8 cellular contexts compared by ENCODE assay signal in the genomic region with DNA sequence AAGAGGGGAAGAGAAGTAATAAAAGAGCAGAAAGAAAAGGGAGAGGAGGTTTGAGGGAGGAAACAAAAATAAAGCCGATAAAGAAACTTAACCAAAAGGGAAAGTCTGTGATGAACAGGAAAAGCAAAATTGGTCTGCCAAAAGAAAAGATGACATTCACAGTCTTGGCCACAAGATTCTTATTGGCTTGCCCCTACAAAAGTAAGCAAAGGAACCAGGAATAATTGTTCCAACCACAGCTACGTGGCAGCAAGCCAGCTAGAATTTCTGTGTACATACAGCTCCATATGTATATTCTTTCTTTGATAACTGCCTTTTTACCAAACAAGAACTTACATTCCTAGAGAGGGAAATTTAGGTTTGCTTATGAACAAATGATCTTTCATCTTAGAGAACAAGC.
DNase-seq lines count a peak whose midpoint lies in the region; ATAC-seq and TF ChIP-seq lines count a peak whose summit lies in the region.

No MANE protein-coding gene starts in this region.

- TF ChIP-seq CTCF in cardiac fibroblast (IDR thresholded peaks at IDR 0.05; ENCODE audit: low read depth, low read length) (no peak), prostate gland (IDR thresholded peaks at IDR 0.05) (peak in 1 of 4 experiments; percentile 17), spleen (IDR thresholded peaks at IDR 0.05 in 8 of 11, conservative IDR thresholded peaks at IDR 0.05 in 3 of 11) (no peak), type B pancreatic cell (conservative IDR thresholded peaks at IDR 0.05) (no peak)

- TF ChIP-seq POLR2A in prostate gland (IDR thresholded peaks at IDR 0.05), result no peak
- TF ChIP-seq POLR2A in GM18505 (IDR thresholded peaks at IDR 0.05; ENCODE audit: borderline replicate concordance, extremely low read depth, insufficient read depth, insufficient read length), result no peak
- no peak for TF ChIP-seq POLR2A in spleen (IDR thresholded peaks at IDR 0.05)

- peaks cover 15% of the 10 kb centered on the region for H3K4me1 Mint-ChIP-seq in type B pancreatic cell (ENCODE audit: unreplicated experiment)

- H3K4me1 ChIP-seq in prostate gland (replicated peaks) (no peaks in the 10 kb centered on the region), spleen (peaks cover 0 to 12% (median 3%) of the 10 kb centered on the region in 6 donors)

- no peak overlapping the region for H3K4me3 Mint-ChIP-seq in type B pancreatic cell

- ATAC-seq in GM18505 (IDR thresholded peaks at IDR 0.05; ENCODE audit: unreplicated experiment), result no peak

- H3K4me3 ChIP-seq in cardiac fibroblast (replicated peaks in 1 of 2; ENCODE audit: low read depth in 2 of 2, low read length in 2 of 2) (no peak overlapping the region), prostate gland (peak overlapping the region in 1 of 2 donors; percentile 8), spleen (no peak overlapping the region)

- H3K9me3 Mint-ChIP-seq in type B pancreatic cell, result no peaks in the 10 kb centered on the region

- WGBS in prostate gland, result 7% methylated on average over 2 of the region's 2 CpGs
- WGBS in spleen, 5 donors, result 7 to 28% (median 12%) methylated on average over 2 of the region's 2 CpGs

- H3K27ac ChIP-seq in prostate gland (peak overlapping the region; percentile 61 to 81), spleen (peak overlapping the region in 2 of 8 donors; percentile 12 to 34)

- H3K27ac Mint-ChIP-seq in type B pancreatic cell, result no peak overlapping the region

- intact Hi-C loops in prostate gland (cut with DNase I) (no loop called here), spleen (cut with DNase I; ENCODE audit: low total_unique reads) (no loop called here)

- peak; percentile 33 for DNase-seq in GM03348 (ENCODE audit: low spot score)
- DNase-seq in NCI-H1105 treated with DMSO at 0.1 percent for 48 hours (lab: John Stamatoyannopoulos, UW), result peak; percentile 19
- DNase-seq in cardiac fibroblast (ENCODE audit: low read depth in 2 of 2), result peak; percentile 80 to 86
- DNase-seq in prostate gland (ENCODE audit: low spot score), result peak; percentile 84
- no peak for DNase-seq in spleen
- no peak for DNase-seq in NCI-H510A treated with DMSO at 0.1 percent for 48 hours (lab: John Stamatoyannopoulos, UW)
- no peak for DNase-seq in type B pancreatic cell (ENCODE audit: extremely low spot score, unreplicated experiment)

- H3K36me3 ChIP-seq in prostate gland, result peaks cover 0 to 7% of the 10 kb centered on the region in 2 donors
- peaks cover 0 to 100% (median 22%) of the 10 kb centered on the region in 6 donors for H3K36me3 ChIP-seq in spleen

- H3K9me3 ChIP-seq in prostate gland (no peaks in the 10 kb centered on the region), spleen (no peaks in the 10 kb centered on the region)

- H3K27me3 ChIP-seq in prostate gland (replicated peaks; ENCODE audit: insufficient read depth), result no peaks in the 10 kb centered on the region
- H3K27me3 ChIP-seq in spleen (replicated peaks in 1 of 7), result no peaks in the 10 kb centered on the region

- no peaks in the 10 kb centered on the region for H3K27me3 Mint-ChIP-seq in type B pancreatic cell

- peaks cover 43% of the 10 kb centered on the region for H3K36me3 Mint-ChIP-seq in type B pancreatic cell

Comparison
In these comparisons a context has a peak if more than half of its experiments do, and no peak if none do; other contexts are left out.
1. DNase-seq: peak in GM03348 (single experiment), NCI-H1105 treated with DMSO at 0.1 percent for 48 hours (single experiment), cardiac fibroblast (2 of 2) and prostate gland (single experiment); none in spleen (single experiment), NCI-H510A treated with DMSO at 0.1 percent for 48 hours (single experiment) and type B pancreatic cell (single experiment).